10 cellular contexts compared by ENCODE assay signal in genomic region chrX:137032378-137032694, GRCh38. TPM values are rescaled to one million over a fixed set of nuclear protein-coding genes. Genes with fewer than 3 reads are reported as not detected.
DNase-seq lines count a peak whose midpoint lies in the region; ATAC-seq and TF ChIP-seq lines count a peak whose summit lies in the region.
"Had no signal": no experiment of that assay in that cellular context is flagged by ENCODE, and none has a peak within 500 bp of the region (broad histone marks: within the 10 kb centered on the region; RNA-seq: fewer than 3 reads in every experiment).

No MANE protein-coding gene starts in this region.

- no peak for TF ChIP-seq CTCF in epithelial cell of proximal tubule (conservative IDR thresholded peaks at IDR 0.05; ENCODE audit: low read depth, low read length)

- no peaks in the 10 kb centered on the region for H3K36me3 ChIP-seq in HUES64 (ENCODE audit: insufficient read depth, low read length)
- no peaks in the 10 kb centered on the region for H3K36me3 ChIP-seq in skeletal muscle satellite cell (ENCODE audit: insufficient read depth, low read length)

- DNase-seq in epithelial cell of proximal tubule (ENCODE audit: low read depth): no peak
- DNase-seq in NCI-H2081 treated with DMSO at 0.1 percent for 48 hours (lab: John Stamatoyannopoulos, UW): no peak
- no peak for DNase-seq in hypothalamus (lab: John Stamatoyannopoulos, UW)
- DNase-seq in NCI-H2196 treated with DMSO at 0.1 percent for 48 hours (lab: John Stamatoyannopoulos, UW; ENCODE audit: unreplicated experiment): no peak
- DNase-seq: SHP77 had no signal

- H3K4me2 ChIP-seq in skeletal muscle satellite cell (ENCODE audit: low read length): peak overlapping the region; percentile 84

- H3K9me3 ChIP-seq in HUES64 (ENCODE audit: insufficient read depth, low read depth, low read length): no peaks in the 10 kb centered on the region
- peaks cover 3% of the 10 kb centered on the region for H3K9me3 ChIP-seq in skeletal muscle satellite cell (replicated peaks; ENCODE audit: low read length)

- WGBS in HUES64: 5% methylated on average over 13 of the region's 13 CpGs

- H3K4me1 ChIP-seq in HUES64 (ENCODE audit: insufficient read depth, low read length): no peaks in the 10 kb centered on the region
- peaks cover 5% of the 10 kb centered on the region for H3K4me1 ChIP-seq in skeletal muscle satellite cell (ENCODE audit: control insufficient read depth, insufficient read depth, low read length)

- H3K9ac ChIP-seq in HUES64 (ENCODE audit: low read depth, low read length) (no peak overlapping the region), skeletal muscle satellite cell (ENCODE audit: low read depth, low read length) (no peak overlapping the region)

- H3K27ac ChIP-seq in HUES64 (ENCODE audit: low read depth, low read length): no peak overlapping the region

- peaks cover 100% of the 10 kb centered on the region for H3K27me3 ChIP-seq in HUES64 (ENCODE audit: insufficient read depth, low read length)
- H3K27me3 ChIP-seq in skeletal muscle satellite cell (ENCODE audit: control insufficient read depth, insufficient read depth, low read length): peaks cover 70% of the 10 kb centered on the region

- ATAC-seq in GM18907 (IDR thresholded peaks at IDR 0.05; ENCODE audit: unreplicated experiment): peak; percentile 20
- no peak for ATAC-seq in HG03571 (IDR thresholded peaks at IDR 0.05; ENCODE audit: unreplicated experiment)

- H3K4me3 ChIP-seq in HUES64 (ENCODE audit: low read length) (peak overlapping the region; percentile 50), epithelial cell of proximal tubule (ENCODE audit: low read depth, low read length) (peak overlapping the region; percentile 51), skeletal muscle satellite cell (ENCODE audit: low read length) (peak overlapping the region; percentile 71)

RNA-seq across cellular contexts. Expression of gene GPR101, which starts 1.5 kb away (rescaled TPM):
- polyA plus RNA-seq in HUES64 (2013, experiment 1 of 2): not detected
- not detected for polyA plus RNA-seq in HUES64 (2013, experiment 2 of 2)
- total RNA-seq in epithelial cell of proximal tubule: not detected in 2 replicates
- not detected in 2 replicates for total RNA-seq in skeletal muscle satellite cell (2012; rRNA removed)
- total RNA-seq: M059J had no signal
